1 cellular context compared by ENCODE assay signal in genomic region chr2:19989342-19989680, GRCh38.
A peak's percentile ranks its signal among the peaks of the same experiment; 100 is the strongest.
TF ChIP-seq lines count a peak whose summit lies in the region.

No MANE protein-coding gene starts in this region.

TF ChIP-seq in HepG2, 621 proteins besides CTCF, POLR2A, EP300 and RAD21:
- TF ChIP-seq NFKBIZ (CRISPR knock-in tag; IDR thresholded peaks at IDR 0.05) (no peak), SSRP1 (CRISPR knock-in tag; IDR thresholded peaks at IDR 0.05) (no peak), PAWR (CRISPR knock-in tag; IDR thresholded peaks at IDR 0.05; ENCODE audit: borderline replicate concordance) (0 out of 2 replicates have a peak, but pooled peaks have one; percentile 4), KDM5A (IDR thresholded peaks at IDR 0.05; ENCODE audit: borderline replicate concordance, low read length) (peak; percentile 26; the same call in 1 of the 2 replicates), ZNF263 (CRISPR knock-in tag; IDR thresholded peaks at IDR 0.05) (peak; percentile 75), ZFP41 (CRISPR knock-in tag; IDR thresholded peaks at IDR 0.05; ENCODE audit: borderline replicate concordance) (0 out of 2 replicates have a peak, but pooled peaks have one; percentile 5), ARNTL (CRISPR knock-in tag; IDR thresholded peaks at IDR 0.05) (no peak), HIVEP1 (CRISPR knock-in tag; IDR thresholded peaks at IDR 0.05) (no peak), ZBTB34 (CRISPR knock-in tag; IDR thresholded peaks at IDR 0.05) (no peak), ZBTB7B (CRISPR knock-in tag; IDR thresholded peaks at IDR 0.05) (no peak), MIXL1 (CRISPR knock-in tag; IDR thresholded peaks at IDR 0.05) (no peak), STAT6 (CRISPR knock-in tag; IDR thresholded peaks at IDR 0.05; ENCODE audit: borderline replicate concordance) (no peak), IKZF4 (CRISPR knock-in tag; IDR thresholded peaks at IDR 0.05; ENCODE audit: borderline replicate concordance, low read depth, not compliant biosample characterization) (no peak), AFF4 (CRISPR knock-in tag; IDR thresholded peaks at IDR 0.05) (0 out of 2 replicates have a peak, but pooled peaks have one; percentile 35), FOXO4 (CRISPR knock-in tag; conservative IDR thresholded peaks at IDR 0.05) (0 out of 2 replicates have a peak, but pooled peaks have one; percentile 52), HNRNPL (IDR thresholded peaks at IDR 0.05; ENCODE audit: low read depth, low read length) (no peak), ZNF564 (CRISPR knock-in tag; IDR thresholded peaks at IDR 0.05) (0 out of 2 replicates have a peak, but pooled peaks have one; percentile 5), FOXK2 (IDR thresholded peaks at IDR 0.05) (0 out of 2 replicates have a peak, but pooled peaks have one; percentile 16), SNAPC4 (CRISPR knock-in tag; IDR thresholded peaks at IDR 0.05) (no peak), GZF1 (CRISPR knock-in tag; IDR thresholded peaks at IDR 0.05) (no peak), ZNF362 (CRISPR knock-in tag; IDR thresholded peaks at IDR 0.05; ENCODE audit: borderline replicate concordance) (0 out of 2 replicates have a peak, but pooled peaks have one; percentile 5), KDM6A (CRISPR knock-in tag; IDR thresholded peaks at IDR 0.05; ENCODE audit: low read depth) (no peak), ZNF331 (CRISPR knock-in tag; IDR thresholded peaks at IDR 0.05) (peak; percentile 10; the same call in 1 of the 2 replicates), POLR2G (IDR thresholded peaks at IDR 0.05; ENCODE audit: low read depth, low read length) (no peak), MEF2D (CRISPR knock-in tag; IDR thresholded peaks at IDR 0.05) (no peak), MYNN (CRISPR knock-in tag; IDR thresholded peaks at IDR 0.05; ENCODE audit: low read depth) (0 out of 2 replicates have a peak, but pooled peaks have one; percentile 13), ZNF138 (CRISPR knock-in tag; IDR thresholded peaks at IDR 0.05; ENCODE audit: low read depth) (no peak), ETV6 (CRISPR knock-in tag; conservative IDR thresholded peaks at IDR 0.05) (no peak), ZNF234 (CRISPR knock-in tag; conservative IDR thresholded peaks at IDR 0.05) (0 out of 2 replicates have a peak, but pooled peaks have one; percentile 3), ZNF576 (CRISPR knock-in tag; IDR thresholded peaks at IDR 0.05) (no peak), ARNT2 (CRISPR knock-in tag; IDR thresholded peaks at IDR 0.05; ENCODE audit: low read depth) (no peak), ZSCAN20 (CRISPR knock-in tag; IDR thresholded peaks at IDR 0.05; ENCODE audit: borderline replicate concordance) (no peak), ZNF644 (CRISPR knock-in tag; IDR thresholded peaks at IDR 0.05; ENCODE audit: low read depth) (0 out of 2 replicates have a peak, but pooled peaks have one; percentile 6), ZNF547 (CRISPR knock-in tag; IDR thresholded peaks at IDR 0.05) (no peak), ZNF230 (CRISPR knock-in tag; IDR thresholded peaks at IDR 0.05) (peak; percentile 26; the same call in 1 of the 2 replicates)
